ENCODE assay signal across 17 cellular contexts in genomic region chr10:128922619-128923018, GRCh38.
"Had no signal": no experiment of that assay in that cellular context is flagged by ENCODE, and none has a peak within 500 bp of the region (broad histone marks: within the 10 kb centered on the region; RNA-seq: fewer than 3 reads in every experiment).

No MANE protein-coding gene starts in this region.

- FAIRE-seq: frontal cortex had no signal

- H3K4me1 Mint-ChIP-seq: mesothelial cell of epicardium; stimulated activated naive B cell treated with anti-CD40 and anti-IgM and Interleukin-4, amounts not matched to agents 10 μg/mL and 1 μg/mL and 100 μg/mL, for 72 hours; stimulated activated naive CD8-positive, alpha-beta T cell treated with anti-CD3 and anti-CD28 coated beads, Interleukin-15, amount 100 ng/mL, for 72 hours had no signal

- H3K27me3 ChIP-seq: testis, tibial nerve had no signal

- H3K36me3 ChIP-seq: tibial nerve had no signal

- H3K9ac ChIP-seq: parathyroid adenoma had no signal

- H3K9me3 Mint-ChIP-seq: mesothelial cell of epicardium; natural killer cell treated with Interleukin-12 subunit alpha and Interleukin-12 subunit beta and Interleukin-15 and Interleukin-18, amount 100 ng/mL, for 72 hours had no signal

- H3K4me3 ChIP-seq: coronary artery, psoas muscle, skin epidermis, testis, tibial nerve had no signal

- H3K4me1 ChIP-seq: parathyroid adenoma, psoas muscle, testis had no signal

- H3K27ac Mint-ChIP-seq: mesothelial cell of epicardium; natural killer cell treated with Interleukin-12 subunit alpha and Interleukin-12 subunit beta and Interleukin-15 and Interleukin-18, amount 100 ng/mL, for 72 hours; stimulated activated naive B cell treated with anti-CD40 and anti-IgM and Interleukin-4, amounts not matched to agents 10 μg/mL and 1 μg/mL and 100 μg/mL, for 72 hours; stimulated activated naive CD8-positive, alpha-beta T cell treated with anti-CD3 and anti-CD28 coated beads, Interleukin-15, amount 100 ng/mL, for 72 hours had no signal

- H3K27me3 Mint-ChIP-seq: stimulated activated naive CD8-positive, alpha-beta T cell treated with anti-CD3 and anti-CD28 coated beads, Interleukin-15, amount 100 ng/mL, for 72 hours had no signal

- H3K4me3 Mint-ChIP-seq: mesothelial cell of epicardium; natural killer cell treated with Interleukin-12 subunit alpha and Interleukin-12 subunit beta and Interleukin-15 and Interleukin-18, amount 100 ng/mL, for 72 hours; stimulated activated naive B cell treated with anti-CD40 and anti-IgM and Interleukin-4, amounts not matched to agents 10 μg/mL and 1 μg/mL and 100 μg/mL, for 72 hours; stimulated activated naive CD8-positive, alpha-beta T cell treated with anti-CD3 and anti-CD28 coated beads, Interleukin-15, amount 100 ng/mL, for 72 hours had no signal

- H3K27ac ChIP-seq: coronary artery, parathyroid adenoma, psoas muscle, skin epidermis, testis had no signal

- H2AFZ ChIP-seq: parathyroid adenoma had no signal

- H3K36me3 Mint-ChIP-seq: mesothelial cell of epicardium; natural killer cell treated with Interleukin-12 subunit alpha and Interleukin-12 subunit beta and Interleukin-15 and Interleukin-18, amount 100 ng/mL, for 72 hours had no signal

- ATAC-seq: stimulated activated naive B cell treated with anti-CD40 and anti-IgM and Interleukin-4, amounts not matched to agents 10 μg/mL and 1 μg/mL and 100 μg/mL, for 72 hours; stimulated activated naive CD8-positive, alpha-beta T cell treated with anti-CD3 and anti-CD28 coated beads, Interleukin-15, amount 100 ng/mL, for 72 hours had no signal

- DNase-seq: central memory CD4-positive, alpha-beta T cell; effector CD4-positive, alpha-beta T cell; kidney glomerular epithelial cell; retina; stimulated activated CD4-positive, alpha-beta T cell treated with anti-CD3 and anti-CD28 coated beads, Interleukin-2, amount 100 ng/mL, for 24 hours; stimulated activated CD4-positive, alpha-beta T cell treated with anti-CD3 and anti-CD28 coated beads, Interleukin-4, amount 100 ng/mL, for 4 hours; stimulated activated naive B cell treated with anti-CD40 and anti-IgM and Interleukin-4, amounts not matched to agents 10 μg/mL and 1 μg/mL and 100 μg/mL, for 72 hours; stimulated activated naive CD8-positive, alpha-beta T cell treated with anti-CD3 and anti-CD28 coated beads, Interleukin-15, amount 100 ng/mL, for 72 hours; testis had no signal

- H3K79me2 ChIP-seq: parathyroid adenoma had no signal

- H3K9me3 ChIP-seq: psoas muscle, testis, tibial nerve had no signal
